10 cellular contexts compared by ENCODE assay signal in genomic region chr14:68247867-68248266, GRCh38.
DNase-seq lines count a peak whose midpoint lies in the region; ATAC-seq and TF ChIP-seq lines count a peak whose summit lies in the region.
"Had no signal": no experiment of that assay in that cellular context is flagged by ENCODE, and none has a peak within 500 bp of the region (broad histone marks: within the 10 kb centered on the region; RNA-seq: fewer than 3 reads in every experiment).

No MANE protein-coding gene starts in this region.

- no peaks in the 10 kb centered on the region for H3K36me3 ChIP-seq in colonic mucosa
- no peaks in the 10 kb centered on the region for H3K36me3 ChIP-seq in mucosa of rectum (ENCODE audit: control insufficient read depth in 2 of 2, insufficient read depth in 2 of 2, low read length in 2 of 2)
- H3K36me3 ChIP-seq in upper lobe of right lung: no peaks in the 10 kb centered on the region

- no peak overlapping the region for H3K4me3 ChIP-seq in colonic mucosa
- H3K4me3 ChIP-seq in mucosa of rectum (ENCODE audit: low read length in 2 of 2): peak overlapping the region in 1 of 2 donors; percentile 34
- H3K4me3 ChIP-seq in upper lobe of right lung: no peak overlapping the region

- H3K36me3 Mint-ChIP-seq in activated naive CD4-positive, alpha-beta T cell treated with anti-CD3 and anti-CD28 coated beads, Interleukin-2, amount 50 U/mL, for 24 hours: no peaks in the 10 kb centered on the region
- H3K36me3 Mint-ChIP-seq: naive thymus-derived CD8-positive, alpha-beta T cell had no signal

- DNase-seq in activated naive CD4-positive, alpha-beta T cell (lab: John Stamatoyannopoulos, UW): no peak
- DNase-seq in colonic mucosa: peak; percentile 40
- DNase-seq in upper lobe of right lung: no peak
- no peak for DNase-seq in NCI-H526 treated with DMSO at 0.1 percent for 48 hours (lab: John Stamatoyannopoulos, UW)
- DNase-seq in COLO829 (ENCODE audit: low spot score): no peak
- DNase-seq: activated CD4-positive, alpha-beta T cell treated with anti-CD3 and anti-CD28 coated beads, Interleukin-2, amount 50 U/mL, for 48 hours had no signal

- ATAC-seq in upper lobe of right lung (peak; percentile 66), GM21390 (IDR thresholded peaks at IDR 0.05; ENCODE audit: unreplicated experiment) (no peak)

- peak overlapping the region; percentile 51 for H3K27ac Mint-ChIP-seq in activated naive CD4-positive, alpha-beta T cell treated with anti-CD3 and anti-CD28 coated beads, Interleukin-2, amount 50 U/mL, for 24 hours

- H3K27ac ChIP-seq in colonic mucosa (peak overlapping the region; percentile 75), mucosa of rectum (ENCODE audit: low read depth in 2 of 2, low read length in 2 of 2) (peak overlapping the region; percentile 58 to 65), upper lobe of right lung (peak overlapping the region; percentile 47)

- H3K4me1 Mint-ChIP-seq in activated naive CD4-positive, alpha-beta T cell treated with anti-CD3 and anti-CD28 coated beads, Interleukin-2, amount 50 U/mL, for 24 hours: peaks cover 42% of the 10 kb centered on the region

- H3K4me3 Mint-ChIP-seq in activated naive CD4-positive, alpha-beta T cell treated with anti-CD3 and anti-CD28 coated beads, Interleukin-2, amount 50 U/mL, for 24 hours: no peak overlapping the region
- H3K4me3 Mint-ChIP-seq: naive thymus-derived CD8-positive, alpha-beta T cell had no signal

- H3K9me3 ChIP-seq in colonic mucosa (no peaks in the 10 kb centered on the region), mucosa of rectum (ENCODE audit: control insufficient read depth in 2 of 2, low read length in 2 of 2) (no peaks in the 10 kb centered on the region), upper lobe of right lung (no peaks in the 10 kb centered on the region)

- intact Hi-C loops in colonic mucosa (cut with DNase I): loop anchor here (5.0 to 10.0 kb wide), 2 partner anchors 306 to 537 kb away; no protein-coding TSS in a partner anchor
- intact Hi-C loops in upper lobe of right lung (cut with DNase I): loop anchor here (10.0 kb wide), 3 partner anchors 303 to 567 kb away; no protein-coding TSS in a partner anchor

- H3K4me1 ChIP-seq in colonic mucosa: peaks cover 21% of the 10 kb centered on the region
- peaks cover 35 to 69% of the 10 kb centered on the region in 2 donors for H3K4me1 ChIP-seq in mucosa of rectum (ENCODE audit: control insufficient read depth in 2 of 2, insufficient read depth in 2 of 2, low read length in 2 of 2)
- H3K4me1 ChIP-seq in upper lobe of right lung: peaks cover 77% of the 10 kb centered on the region

- no peak for TF ChIP-seq CTCF in colonic mucosa (IDR thresholded peaks at IDR 0.05)
- no peak for TF ChIP-seq CTCF in upper lobe of right lung (IDR thresholded peaks at IDR 0.05)

- H3K27me3 ChIP-seq in colonic mucosa (no peaks in the 10 kb centered on the region), mucosa of rectum (ENCODE audit: control insufficient read depth in 2 of 2, insufficient read depth in 2 of 2, low read length in 2 of 2) (no peaks in the 10 kb centered on the region), upper lobe of right lung (no peaks in the 10 kb centered on the region)

- no peaks in the 10 kb centered on the region for H3K9me3 Mint-ChIP-seq in activated naive CD4-positive, alpha-beta T cell treated with anti-CD3 and anti-CD28 coated beads, Interleukin-2, amount 50 U/mL, for 24 hours
- H3K9me3 Mint-ChIP-seq: naive thymus-derived CD8-positive, alpha-beta T cell had no signal

- peak overlapping the region in 1 of 2 donors; percentile 58 for H3K9ac ChIP-seq in colonic mucosa (ENCODE audit: low read depth in 2 of 2, low read length in 2 of 2)
- peak overlapping the region; percentile 37 to 48 for H3K9ac ChIP-seq in mucosa of rectum (ENCODE audit: low read depth in 1 of 2, low read length in 2 of 2)

- H3K27me3 Mint-ChIP-seq in activated naive CD4-positive, alpha-beta T cell treated with anti-CD3 and anti-CD28 coated beads, Interleukin-2, amount 50 U/mL, for 24 hours: no peaks in the 10 kb centered on the region
- H3K27me3 Mint-ChIP-seq: naive thymus-derived CD8-positive, alpha-beta T cell had no signal
